8 cellular contexts compared by ENCODE assay signal in genomic region chrX:151396827-151397740, GRCh38. TPM values are rescaled to one million over a fixed set of nuclear protein-coding genes. Genes with fewer than 3 reads are reported as not detected.
DNase-seq lines count a peak whose midpoint lies in the region; ATAC-seq and TF ChIP-seq lines count a peak whose summit lies in the region.

Gene VMA21 (plus strand): TSS chrX:151397206. CDS start chrX:151397309, 103 bp downstream.

- peak within 1 kb of the TSS; percentile 91 for H3K4me3 Mint-ChIP-seq in activated CD8-positive, alpha-beta T cell treated with anti-CD3 and anti-CD28 coated beads for 36 hours

- no peaks in the 10 kb centered on the region for H3K36me3 ChIP-seq in ectodermal cell (ENCODE audit: control insufficient read depth, insufficient read depth, low read length)

- DNase-seq in CD1c-positive myeloid dendritic cell (ENCODE audit: extremely low spot score) (peak; percentile 89), NCI-H748 treated with DMSO at 0.1 percent for 48 hours (lab: John Stamatoyannopoulos, UW) (peak; percentile 76), lung microvascular endothelial cell (ENCODE audit: low read depth in 2 of 2) (peak; percentile 87)
- DNase-seq in activated CD8-positive, alpha-beta T cell treated with anti-CD3 and anti-CD28 coated beads for 36 hours: peak; percentile 84
- DNase-seq in stimulated activated CD4-positive, alpha-beta T cell treated with anti-CD3 and anti-CD28 coated beads, TNF-alpha, amount 100 ng/mL, for 4 hours (ENCODE audit: low read depth in 3 of 3): peak; percentile 64 to 70 (median 64)

- H3K27ac Mint-ChIP-seq in activated CD8-positive, alpha-beta T cell treated with anti-CD3 and anti-CD28 coated beads for 36 hours: peak within 1 kb of the TSS; percentile 97

- POLR2A ChIA-PET in activated CD8-positive, alpha-beta T cell treated with anti-CD3 and anti-CD28 coated beads for 36 hours (lab: Charles Lee): interaction anchor here (0.6 to 1.3 kb wide), 4 partner anchors 13 to 70 kb away, joined by 3 to 4 read pairs (median 3); no protein-coding TSS in a partner anchor

- H3K36me3 Mint-ChIP-seq in activated CD8-positive, alpha-beta T cell treated with anti-CD3 and anti-CD28 coated beads for 36 hours (ENCODE audit: low read depth): peaks cover 21% of the 10 kb centered on the region

- intact Hi-C loops in activated CD8-positive, alpha-beta T cell treated with anti-CD3 and anti-CD28 coated beads for 36 hours (cut with micrococcal nuclease): no loop called here

- H3K9me3 Mint-ChIP-seq in activated CD8-positive, alpha-beta T cell treated with anti-CD3 and anti-CD28 coated beads for 36 hours: no peaks in the 10 kb centered on the region

- ATAC-seq in GM19372 (IDR thresholded peaks at IDR 0.05; ENCODE audit: low read depth, unreplicated experiment) (peak; percentile 89), HG03521 (IDR thresholded peaks at IDR 0.05; ENCODE audit: unreplicated experiment) (peak; percentile 85)
- peak; percentile 83 for ATAC-seq in activated CD8-positive, alpha-beta T cell treated with anti-CD3 and anti-CD28 coated beads for 36 hours

- no peaks in the 10 kb centered on the region for H3K27me3 ChIP-seq in ectodermal cell (ENCODE audit: control insufficient read depth, insufficient read depth, low read length, poor library complexity, severe bottlenecking)

- CTCF ChIA-PET in activated CD8-positive, alpha-beta T cell treated with anti-CD3 and anti-CD28 coated beads for 36 hours (lab: Charles Lee): interaction anchor here (1.0 to 1.3 kb wide), 2 partner anchors 36 to 499 kb away, joined by 3 to 4 read pairs; no protein-coding TSS in a partner anchor

- H3K4me1 ChIP-seq in ectodermal cell (ENCODE audit: control insufficient read depth, insufficient read depth, low read length): no peaks in the 10 kb centered on the region

- no peaks in the 10 kb centered on the region for H3K27me3 Mint-ChIP-seq in activated CD8-positive, alpha-beta T cell treated with anti-CD3 and anti-CD28 coated beads for 36 hours

- peak within 1 kb of the TSS; percentile 72 for H3K4me3 ChIP-seq in ectodermal cell (ENCODE audit: insufficient read depth, low read depth, low read length)

- H3K4me1 Mint-ChIP-seq in activated CD8-positive, alpha-beta T cell treated with anti-CD3 and anti-CD28 coated beads for 36 hours (ENCODE audit: low read depth): peaks cover 40% of the 10 kb centered on the region

- no peaks in the 10 kb centered on the region for H3K9me3 ChIP-seq in ectodermal cell (ENCODE audit: control insufficient read depth, low read length)

- H3K27ac ChIP-seq in ectodermal cell (ENCODE audit: insufficient read depth, low read depth, low read length, poor library complexity, severe bottlenecking): peak within 1 kb of the TSS; percentile 88

- no peak for TF ChIP-seq CTCF in activated CD8-positive, alpha-beta T cell treated with anti-CD3 and anti-CD28 coated beads for 36 hours (IDR thresholded peaks at IDR 0.05)

- WGBS in ectodermal cell, 2 experiments: 1% methylated on average over 96 to 97 of the region's 97 CpGs

RNA-seq across cellular contexts. Expression of gene VMA21, which starts in this region (rescaled TPM):
- 10 to 100 TPM; 41.6 to 41.9 TPM for total RNA-seq in activated CD8-positive, alpha-beta T cell treated with anti-CD3 and anti-CD28 coated beads for 36 hours
- 63.0 TPM for polyA plus RNA-seq in ectodermal cell (2013, experiment 1 of 4)
- polyA plus RNA-seq in ectodermal cell (2013, experiment 2 of 4): 64.3 TPM
- 34.2 TPM for polyA plus RNA-seq in ectodermal cell (2013, experiment 3 of 4)
- polyA plus RNA-seq in ectodermal cell (2013, experiment 4 of 4): 32.2 TPM
- total RNA-seq in lung microvascular endothelial cell: 38.4 and 48.0 TPM in 2 replicates

Comparison
In these comparisons a context has a peak if more than half of its experiments do, and no peak if none do; other contexts are left out.
1. Peak in every context shown above with its lines: DNase-seq, ATAC-seq, H3K4me3 ChIP-seq and H3K27ac ChIP-seq.